In genomic region chr5:136295914-136296313, GRCh38 we compare ENCODE assay signal across 16 cellular contexts.
"Had no signal": no experiment of that assay in that cellular context is flagged by ENCODE, and none has a peak within 500 bp of the region (broad histone marks: within the 10 kb centered on the region; RNA-seq: fewer than 3 reads in every experiment).

No MANE protein-coding gene starts in this region.

- DNase-seq: activated CD4-positive, alpha-beta T cell treated with anti-CD3 and anti-CD28 coated beads for 36 hours; activated CD4-positive, alpha-beta T cell treated with anti-CD3 and anti-CD28 coated beads, Interleukin-2, amount 50 U/mL, for 48 hours; activated naive CD4-positive, alpha-beta T cell treated with Interleukin-2 at 50 U/mL for 16 hours; activated naive CD8-positive, alpha-beta T cell treated with anti-CD3 and anti-CD28 coated beads, Interleukin-2, amount 10 ng/mL, durations not matched to agents 7 days and 5 days; aorta; effector memory CD8-positive, alpha-beta T cell; esophagus squamous epithelium; islet precursor cell; left colon; midbrain; stimulated activated CD4-positive, alpha-beta T cell treated with anti-CD3 and anti-CD28 coated beads, Interleukin-2, amount 100 ng/mL, for 24 hours; stimulated activated naive CD4-positive, alpha-beta T cell treated with Interleukin-2 at 50 U/mL for 16 hours; thyroid gland; WERI-Rb-1 had no signal

- H3K4me1 ChIP-seq: esophagus squamous epithelium, thyroid gland had no signal

- H3K4me3 ChIP-seq: esophagus squamous epithelium, hepatocyte, lung, thyroid gland had no signal

- H3K4me2 ChIP-seq: hepatocyte had no signal

- H3K27ac ChIP-seq: esophagus squamous epithelium, hepatocyte, thyroid gland, WERI-Rb-1 had no signal

- H2AFZ ChIP-seq: hepatocyte had no signal

- H3K36me3 ChIP-seq: esophagus squamous epithelium, thyroid gland, WERI-Rb-1 had no signal

- H3K27me3 ChIP-seq: esophagus squamous epithelium, hepatocyte, thyroid gland had no signal

- H3K79me2 ChIP-seq: hepatocyte had no signal

- ATAC-seq: activated CD4-positive, alpha-beta T cell treated with anti-CD3 and anti-CD28 coated beads for 36 hours; effector memory CD8-positive, alpha-beta T cell; left colon had no signal

- H3K9me3 ChIP-seq: esophagus squamous epithelium, thyroid gland had no signal
